ENCODE assay signal across 8 cellular contexts in the genomic region with DNA sequence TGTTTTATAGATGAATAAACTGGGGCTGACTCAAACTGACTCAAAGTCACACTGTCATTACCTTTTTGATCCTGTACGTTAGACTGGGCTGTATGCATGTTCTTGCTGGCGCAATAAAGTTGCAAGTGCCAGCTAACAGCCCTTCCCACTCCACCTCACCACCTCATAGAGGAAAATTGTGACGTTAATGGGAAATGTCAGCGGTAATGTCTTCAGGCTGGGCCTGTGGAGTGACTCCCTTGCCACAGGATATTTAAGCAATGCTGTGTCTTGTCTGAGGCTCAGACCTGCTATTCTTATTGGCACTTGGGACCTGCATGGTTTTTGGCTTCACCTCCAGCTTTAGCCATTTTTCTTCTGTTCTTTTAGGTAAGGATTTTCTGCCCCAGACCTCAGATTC. TPM values are rescaled to one million over a fixed set of nuclear protein-coding genes. Genes with fewer than 3 reads are reported as not detected.
DNase-seq lines count a peak whose midpoint lies in the region; ATAC-seq and TF ChIP-seq lines count a peak whose summit lies in the region.

No MANE protein-coding gene starts in this region.

- H3K27me3 ChIP-seq in upper lobe of right lung = no peaks in the 10 kb centered on the region

- peak overlapping the region; percentile 55 for H3K27ac ChIP-seq in upper lobe of right lung

- no peak overlapping the region for H3K4me3 Mint-ChIP-seq in activated CD8-positive, alpha-beta T cell treated with anti-CD3 and anti-CD28 coated beads for 36 hours

- H3K27ac Mint-ChIP-seq in activated CD8-positive, alpha-beta T cell treated with anti-CD3 and anti-CD28 coated beads for 36 hours = peak overlapping the region; percentile 85

- DNase-seq in activated CD8-positive, alpha-beta T cell treated with anti-CD3 and anti-CD28 coated beads for 36 hours = no peak
- DNase-seq in left colon (no peak), upper lobe of right lung (no peak), lower leg skin (ENCODE audit: low spot score in 2 of 2) (no peak), NCI-H345 (lab: John Stamatoyannopoulos, UW) (no peak), NAMALWA (ENCODE audit: low spot score) (no peak)

- H3K4me1 ChIP-seq in upper lobe of right lung = peaks cover 48% of the 10 kb centered on the region

- no peak for TF ChIP-seq POLR2A in lower leg skin (IDR thresholded peaks at IDR 0.05)

- no peaks in the 10 kb centered on the region for H3K9me3 ChIP-seq in upper lobe of right lung

- no peaks in the 10 kb centered on the region for H3K27me3 Mint-ChIP-seq in activated CD8-positive, alpha-beta T cell treated with anti-CD3 and anti-CD28 coated beads for 36 hours

- CTCF ChIA-PET in activated CD8-positive, alpha-beta T cell treated with anti-CD3 and anti-CD28 coated beads for 36 hours (lab: Charles Lee) = interaction anchor here (0.8 to 4.2 kb wide), 28 partner anchors 8 to 287 kb away, joined by 3 to 27 read pairs (median 6); partner anchors contain the start of genes CFLAR, HYCC2, NDUFB3 and ORC2

- H3K36me3 Mint-ChIP-seq in activated CD8-positive, alpha-beta T cell treated with anti-CD3 and anti-CD28 coated beads for 36 hours (ENCODE audit: low read depth) = peaks cover 68% of the 10 kb centered on the region

- peak; percentile 19 for ATAC-seq in GM19397 (IDR thresholded peaks at IDR 0.05; ENCODE audit: unreplicated experiment)
- ATAC-seq in HG03175 (IDR thresholded peaks at IDR 0.05; ENCODE audit: unreplicated experiment) = peak; percentile 12
- peak; percentile 28 for ATAC-seq in activated CD8-positive, alpha-beta T cell treated with anti-CD3 and anti-CD28 coated beads for 36 hours
- ATAC-seq in left colon = peak; percentile 80
- ATAC-seq in upper lobe of right lung = peak; percentile 37

- TF ChIP-seq CTCF in activated CD8-positive, alpha-beta T cell treated with anti-CD3 and anti-CD28 coated beads for 36 hours (IDR thresholded peaks at IDR 0.05) = no peak
- no peak for TF ChIP-seq CTCF in upper lobe of right lung (IDR thresholded peaks at IDR 0.05)
- no peak for TF ChIP-seq CTCF in lower leg skin (IDR thresholded peaks at IDR 0.05)

- H3K4me3 ChIP-seq in upper lobe of right lung = no peak overlapping the region
- no peak overlapping the region for H3K4me3 ChIP-seq in lower leg skin (ENCODE audit: low read depth, poor library complexity, severe bottlenecking)

- POLR2A ChIA-PET in activated CD8-positive, alpha-beta T cell treated with anti-CD3 and anti-CD28 coated beads for 36 hours (lab: Charles Lee) = interaction anchor here (1.0 to 2.2 kb wide), 6 partner anchors 10 to 181 kb away, joined by 3 to 14 read pairs (median 4); partner anchors contain the start of gene CFLAR

- intact Hi-C loops in activated CD8-positive, alpha-beta T cell treated with anti-CD3 and anti-CD28 coated beads for 36 hours (cut with micrococcal nuclease) = no loop called here
- intact Hi-C loops in left colon (cut with DNase I, micrococcal nuclease) = loop anchor here in 1 of 2 donors (5.0 kb wide), 1 partner anchor 40 kb away; the partner anchor contains the start of gene CFLAR
- intact Hi-C loops in upper lobe of right lung (cut with DNase I) = loop anchor here (5.0 kb wide), 1 partner anchor 40 kb away; the partner anchor contains the start of gene CFLAR
- intact Hi-C loops in lower leg skin (cut with DNase I; ENCODE audit: low total_unique reads) = no loop called here

- no peaks in the 10 kb centered on the region for H3K9me3 Mint-ChIP-seq in activated CD8-positive, alpha-beta T cell treated with anti-CD3 and anti-CD28 coated beads for 36 hours

- peaks cover 24% of the 10 kb centered on the region for H3K4me1 Mint-ChIP-seq in activated CD8-positive, alpha-beta T cell treated with anti-CD3 and anti-CD28 coated beads for 36 hours (ENCODE audit: low read depth)

- WGBS in lower leg skin, 2 donors = 44 to 54% methylated on average over 4 of the region's 4 CpGs

- peaks cover 97% of the 10 kb centered on the region for H3K36me3 ChIP-seq in upper lobe of right lung

RNA-seq across cellular contexts. Expression of gene CASP10, which starts 25.2 kb away (rescaled TPM):
- total RNA-seq in activated CD8-positive, alpha-beta T cell treated with anti-CD3 and anti-CD28 coated beads for 36 hours = 10 to 100 TPM; 18.3 to 22.6 TPM
- total RNA-seq in left colon = 10 to 100 TPM; 44.3 to 56.0 TPM
- total RNA-seq in upper lobe of right lung = 31.6 TPM
- total RNA-seq in lower leg skin = 1 to 10 TPM; 4.0 to 6.3 (median 4.2) TPM

RNA-seq across cellular contexts. Expression of gene CFLAR, which starts 41.7 kb away (rescaled TPM):
- 100 to 1,000 TPM; 222 to 229 TPM for total RNA-seq in activated CD8-positive, alpha-beta T cell treated with anti-CD3 and anti-CD28 coated beads for 36 hours
- total RNA-seq in left colon (100 to 1,000 TPM; 139 to 152 TPM), upper lobe of right lung (316 TPM), lower leg skin (100 to 1,000 TPM; 136 to 163 (median 147) TPM)

Comparison
In these comparisons a context has a peak if more than half of its experiments do, and no peak if none do; other contexts are left out.
1. ATAC-seq: peak in every context shown above with its lines; median percentile 80 in left colon; 37 in upper lobe of right lung; 28 in activated CD8-positive, alpha-beta T cell treated with anti-CD3 and anti-CD28 coated beads for 36 hours; 19 in GM19397; 12 in HG03175.